23 cellular contexts compared by ENCODE assay signal in genomic region chr13:30077338-30077737, GRCh38.
"Had no signal": no experiment of that assay in that cellular context is flagged by ENCODE, and none has a peak within 500 bp of the region (broad histone marks: within the 10 kb centered on the region; RNA-seq: fewer than 3 reads in every experiment).

No MANE protein-coding gene starts in this region.

- H3K4me3 ChIP-seq: MG63 had no signal

- H3K27me3 ChIP-seq: MG63 had no signal

- DNase-seq: IMR-90, Karpas-422, KG1, MG63, NCI-H1092, NCI-H1105 treated with DMSO at 0.1 percent for 48 hours, NCI-H1417 treated with DMSO at 0.1 percent for 48 hours, NCI-H146, NCI-H1694 treated with DMSO at 0.1 percent for 48 hours, NCI-H1930, NCI-H2081, NCI-H2107, NCI-H2227 treated with DMSO at 0.1 percent for 48 hours, NCI-H526 treated with DMSO at 0.1 percent for 48 hours, NCI-H774, PC-3, SHP77, SK-N-SH, SW 1271, T-cell had no signal

- H3K9ac ChIP-seq: SK-N-SH had no signal

- H3K9me3 ChIP-seq: MG63, SK-N-SH had no signal

- H3K4me2 ChIP-seq: SK-N-SH had no signal

- H3K36me3 ChIP-seq: MG63 had no signal

- H3K27ac ChIP-seq: RWPE1 had no signal

- ATAC-seq: HepG2, Panc1, PC-3, T-cell had no signal
